Comparison of ENCODE assay signal across 15 cellular contexts in genomic region chr22:41178425-41178975, GRCh38. TPM values are rescaled to one million over a fixed set of nuclear protein-coding genes. Genes with fewer than 3 reads are reported as not detected.
A peak's percentile ranks its signal among the peaks of the same experiment; 100 is the strongest.
DNase-seq lines count a peak whose midpoint lies in the region; ATAC-seq, FAIRE-seq and TF ChIP-seq lines count a peak whose summit lies in the region.
"Had no signal": no experiment of that assay in that cellular context is flagged by ENCODE, and none has a peak within 500 bp of the region (broad histone marks: within the 10 kb centered on the region; RNA-seq: fewer than 3 reads in every experiment).

No MANE protein-coding gene starts in this region.

- H3K27me3 Mint-ChIP-seq in activated T-helper 17 cell treated with anti-CD3 and anti-CD28 coated beads, Interleukin-2, amount 50 U/mL, for 72 hours, result no peaks in the 10 kb centered on the region
- H3K27me3 Mint-ChIP-seq: stimulated activated naive CD8-positive, alpha-beta T cell treated with anti-CD3 and anti-CD28 coated beads, Interleukin-15, amount 100 ng/mL, for 72 hours had no signal

- H3K27ac ChIP-seq in heart right ventricle, result no peak overlapping the region
- H3K27ac ChIP-seq: prostate gland had no signal

- no peak for DNase-seq in GM12891 (ENCODE audit: insufficient read length, low spot score)
- peak; percentile 57 to 70 for DNase-seq in heart right ventricle
- DNase-seq in putamen (ENCODE audit: low spot score), result peak; percentile 56
- no peak for DNase-seq in COR-L47 (lab: John Stamatoyannopoulos, UW)
- DNase-seq in stimulated activated CD4-positive, alpha-beta T cell treated with anti-CD3 and anti-CD28 coated beads, Interleukin-1b, Interleukin-23, amount 100 ng/mL, for 48 hours, result no peak
- no peak for DNase-seq in GM20000 (ENCODE audit: low spot score)
- DNase-seq: MV-4-11; NCI-H510A; RPMI8226; stimulated activated CD4-positive, alpha-beta T cell treated with anti-CD3 and anti-CD28 coated beads, Interleukin-4, amount 100 ng/mL, for 24 hours; stimulated activated naive CD8-positive, alpha-beta T cell treated with anti-CD3 and anti-CD28 coated beads, Interleukin-15, amount 100 ng/mL, for 72 hours; T1000 had no signal

- H3K36me3 ChIP-seq in heart right ventricle, result peaks cover 6 to 76% (median 45%) of the 10 kb centered on the region in 9 donors

- peak overlapping the region; percentile 51 for H3K27ac Mint-ChIP-seq in activated T-helper 17 cell treated with anti-CD3 and anti-CD28 coated beads, Interleukin-2, amount 50 U/mL, for 72 hours

- WGBS in heart right ventricle, 2 donors, result 69 to 71% methylated on average over 8 of the region's 8 CpGs

- 0 out of 2 replicates have a peak, but pooled peaks have one; percentile 21 for TF ChIP-seq POLR2A in GM12891 (IDR thresholded peaks at IDR 0.05; ENCODE audit: low read depth, low read length)

- H3K9me3 ChIP-seq in heart right ventricle, result no peaks in the 10 kb centered on the region
- H3K9me3 ChIP-seq: prostate gland had no signal

- TF ChIP-seq CTCF in heart right ventricle (IDR thresholded peaks at IDR 0.05) (no peak), GM20000 (IDR thresholded peaks at IDR 0.05; ENCODE audit: extremely low read depth, missing control alignments) (no peak)

- peaks cover 4% of the 10 kb centered on the region for H3K4me1 Mint-ChIP-seq in activated T-helper 17 cell treated with anti-CD3 and anti-CD28 coated beads, Interleukin-2, amount 50 U/mL, for 72 hours

- H3K9me3 Mint-ChIP-seq in activated T-helper 17 cell treated with anti-CD3 and anti-CD28 coated beads, Interleukin-2, amount 50 U/mL, for 72 hours, result no peaks in the 10 kb centered on the region
- H3K9me3 Mint-ChIP-seq: stimulated activated naive CD8-positive, alpha-beta T cell treated with anti-CD3 and anti-CD28 coated beads, Interleukin-15, amount 100 ng/mL, for 72 hours had no signal

- no peak for FAIRE-seq in GM12891 (lab: Jason Lieb, UNC)
- FAIRE-seq: D721Med had no signal

- H3K4me3 ChIP-seq in heart right ventricle, result no peak overlapping the region
- H3K4me3 ChIP-seq: prostate gland had no signal

- no peak overlapping the region for H3K4me3 Mint-ChIP-seq in activated T-helper 17 cell treated with anti-CD3 and anti-CD28 coated beads, Interleukin-2, amount 50 U/mL, for 72 hours
- H3K4me3 Mint-ChIP-seq: stimulated activated naive CD8-positive, alpha-beta T cell treated with anti-CD3 and anti-CD28 coated beads, Interleukin-15, amount 100 ng/mL, for 72 hours had no signal

- intact Hi-C loops in heart right ventricle (cut with DNase I), result loop anchor here in 1 of 10 donors (10.0 kb wide), 1 partner anchor 56 kb away; no protein-coding TSS in a partner anchor

- peaks cover 69% of the 10 kb centered on the region for H3K36me3 Mint-ChIP-seq in activated T-helper 17 cell treated with anti-CD3 and anti-CD28 coated beads, Interleukin-2, amount 50 U/mL, for 72 hours (ENCODE audit: low read depth)

- peaks cover 0 to 40% (median 13%) of the 10 kb centered on the region in 9 donors for H3K4me1 ChIP-seq in heart right ventricle
- H3K4me1 ChIP-seq: prostate gland had no signal

- no peak for ATAC-seq in activated T-helper 17 cell treated with anti-CD3 and anti-CD28 coated beads, Interleukin-2, amount 50 U/mL, for 72 hours (replicated peaks)
- ATAC-seq in heart right ventricle, result peak; percentile 19 to 71 (median 61)
- ATAC-seq: stimulated activated naive CD8-positive, alpha-beta T cell treated with anti-CD3 and anti-CD28 coated beads, Interleukin-15, amount 100 ng/mL, for 72 hours had no signal

- no peaks in the 10 kb centered on the region for H3K27me3 ChIP-seq in heart right ventricle

TF ChIP-seq in GM12891, 5 proteins besides CTCF, POLR2A, EP300 and RAD21:
- TF ChIP-seq POU2F2 (IDR thresholded peaks at IDR 0.05; ENCODE audit: low read depth, low read length) (no peak), SPI1 (IDR thresholded peaks at IDR 0.05; ENCODE audit: low read depth, low read length) (no peak), PAX5 (IDR thresholded peaks at IDR 0.05; ENCODE audit: insufficient read depth, low read length, severe bottlenecking) (no peak), TAF1 (IDR thresholded peaks at IDR 0.05; ENCODE audit: low read depth, low read length) (no peak), POLR2AphosphoS5 (IDR thresholded peaks at IDR 0.05; ENCODE audit: low read depth, low read length) (peak; percentile 58)

RNA-seq across cellular contexts. Expression of gene L3MBTL2, which starts 26.6 kb away (rescaled TPM):
- 17.4 TPM for polyA plus RNA-seq in GM12891 (2012; ENCODE audit: low read depth, missing spikeins)
- total RNA-seq in activated T-helper 17 cell treated with anti-CD3 and anti-CD28 coated beads, Interleukin-2, amount 50 U/mL, for 72 hours, result 10 to 100 TPM; 23.0 to 37.3 TPM
- total RNA-seq in heart right ventricle, result 10 to 100 TPM; 12.0 to 18.5 (median 15.1) TPM
- polyA plus RNA-seq in heart right ventricle, result 10 to 100 TPM; 10.0 to 17.4 TPM

Comparison
In these comparisons a context has a peak if more than half of its experiments do, and no peak if none do; other contexts are left out.
1. DNase-seq: peak in heart right ventricle (2 of 2) and putamen (single experiment); none in GM12891 (single experiment), COR-L47 (single experiment), stimulated activated CD4-positive, alpha-beta T cell treated with anti-CD3 and anti-CD28 coated beads, Interleukin-1b, Interleukin-23, amount 100 ng/mL, for 48 hours (single experiment) and GM20000 (single experiment).